33 cellular contexts compared by ENCODE assay signal in genomic region chr9:72598639-72599038, GRCh38.
"Had no signal": no experiment of that assay in that cellular context is flagged by ENCODE, and none has a peak within 500 bp of the region (broad histone marks: within the 10 kb centered on the region; RNA-seq: fewer than 3 reads in every experiment).

No MANE protein-coding gene starts in this region.

- H3K4me1 ChIP-seq: esophagus squamous epithelium, gastroesophageal sphincter had no signal

- H3K36me3 Mint-ChIP-seq: activated CD4-positive, alpha-beta memory T cell treated with anti-CD3 and anti-CD28 coated beads for 36 hours; activated CD8-positive, alpha-beta memory T cell treated with anti-CD3 and anti-CD28 coated beads, Interleukin-2, amount 10 ng/mL, durations not matched to agents 7 days and 5 days; activated naive CD4-positive, alpha-beta T cell treated with anti-CD3 and anti-CD28 coated beads, Interleukin-2, amount 10 ng/mL, durations not matched to agents 7 days and 5 days; activated naive CD4-positive, alpha-beta T cell treated with anti-CD3 and anti-CD28 coated beads, Interleukin-2, amount 50 U/mL, for 72 hours; activated naive CD8-positive, alpha-beta T cell treated with anti-CD3 and anti-CD28 coated beads, Interleukin-2, amount 10 ng/mL, durations not matched to agents 7 days and 5 days; brain had no signal

- ATAC-seq: activated CD4-positive, alpha-beta T cell treated with anti-CD3 and anti-CD28 coated beads for 36 hours; activated CD8-positive, alpha-beta memory T cell treated with anti-CD3 and anti-CD28 coated beads, Interleukin-2, amount 10 ng/mL, durations not matched to agents 7 days and 5 days; activated CD8-positive, alpha-beta T cell treated with anti-CD3 and anti-CD28 coated beads, Interleukin-2, amount 10 ng/mL, durations not matched to agents 7 days and 5 days; activated naive CD4-positive, alpha-beta T cell treated with anti-CD3 and anti-CD28 coated beads, Interleukin-2, amount 50 U/mL, for 72 hours; effector memory CD8-positive, alpha-beta T cell; gastroesophageal sphincter; T-helper 17 cell had no signal

- H3K27ac ChIP-seq: ascending aorta, coronary artery, epithelial cell of prostate, esophagus squamous epithelium, gastroesophageal sphincter had no signal

- DNase-seq: activated CD4-positive, alpha-beta memory T cell treated with anti-CD3 and anti-CD28 coated beads for 36 hours; activated CD4-positive, alpha-beta T cell treated with anti-CD3 and anti-CD28 coated beads for 36 hours; activated CD4-positive, alpha-beta T cell treated with anti-CD3 and anti-CD28 coated beads, Interleukin-2, amount 10 ng/mL, durations not matched to agents 24 days and 14 days; activated CD4-positive, CD25-positive, alpha-beta regulatory T cell; activated CD4-positive, CD25-positive, alpha-beta regulatory T cell treated with anti-CD3 and anti-CD28 coated beads, Interleukin-2, amount 50 U/mL, for 72 hours; activated CD8-positive, alpha-beta memory T cell treated with anti-CD3 and anti-CD28 coated beads, Interleukin-2, amount 10 ng/mL, durations not matched to agents 7 days and 5 days; activated CD8-positive, alpha-beta memory T cell treated with anti-CD3 and anti-CD28 coated beads, Interleukin-2, amount 50 U/mL, for 4 hours; activated CD8-positive, alpha-beta T cell treated with anti-CD3 and anti-CD28 coated beads, Interleukin-2, amount 10 ng/mL, durations not matched to agents 7 days and 5 days; activated gamma-delta T cell; activated naive CD4-positive, alpha-beta T cell; activated naive CD4-positive, alpha-beta T cell treated with anti-CD3 and anti-CD28 coated beads, Interleukin-2, amount 10 ng/mL, durations not matched to agents 7 days and 5 days; activated naive CD8-positive, alpha-beta T cell treated with anti-CD3 and anti-CD28 coated beads, Interleukin-2, amount 10 ng/mL, durations not matched to agents 7 days and 5 days; activated T-cell treated with anti-CD3 and anti-CD28 coated beads, Interleukin-2, amount 50 U/mL, for 1 hour; activated T-cell treated with anti-CD3 and anti-CD28 coated beads, Interleukin-2, amount 50 U/mL, for 48 hours; effector CD4-positive, alpha-beta T cell; effector memory CD8-positive, alpha-beta T cell; esophagus squamous epithelium; foreskin melanocyte; heart right ventricle; T-helper 1 cell; T-helper 17 cell; T1000 had no signal

- H3K27ac Mint-ChIP-seq: activated CD4-positive, alpha-beta memory T cell treated with anti-CD3 and anti-CD28 coated beads for 36 hours; activated CD4-positive, alpha-beta T cell treated with anti-CD3 and anti-CD28 coated beads for 36 hours; activated CD4-positive, alpha-beta T cell treated with anti-CD3 and anti-CD28 coated beads, Interleukin-2, amount 10 ng/mL, durations not matched to agents 24 days and 14 days; activated CD8-positive, alpha-beta memory T cell treated with anti-CD3 and anti-CD28 coated beads, Interleukin-2, amount 10 ng/mL, durations not matched to agents 7 days and 5 days; activated CD8-positive, alpha-beta T cell treated with anti-CD3 and anti-CD28 coated beads, Interleukin-2, amount 10 ng/mL, durations not matched to agents 7 days and 5 days; activated naive CD4-positive, alpha-beta T cell treated with anti-CD3 and anti-CD28 coated beads, Interleukin-2, amount 10 ng/mL, durations not matched to agents 7 days and 5 days; activated naive CD4-positive, alpha-beta T cell treated with anti-CD3 and anti-CD28 coated beads, Interleukin-2, amount 50 U/mL, for 72 hours; activated naive CD8-positive, alpha-beta T cell treated with anti-CD3 and anti-CD28 coated beads, Interleukin-2, amount 10 ng/mL, durations not matched to agents 7 days and 5 days; dendritic cell treated with granulocyte-macrophage colony-stimulating factor and Interleukin-4, amounts not matched to agents 40 ng/mL and 50 ng/mL, for 4 days; effector memory CD8-positive, alpha-beta T cell; T-helper 2 cell treated with Interferon-gamma antibody and Interleukin-4, amounts not matched to agents 5 μg/mL and 100 μg/mL, for 36 hours had no signal

- H3K4me3 Mint-ChIP-seq: activated CD4-positive, alpha-beta memory T cell treated with anti-CD3 and anti-CD28 coated beads for 36 hours; activated CD4-positive, alpha-beta T cell treated with anti-CD3 and anti-CD28 coated beads for 36 hours; activated CD4-positive, alpha-beta T cell treated with anti-CD3 and anti-CD28 coated beads, Interleukin-2, amount 10 ng/mL, durations not matched to agents 24 days and 14 days; activated CD8-positive, alpha-beta memory T cell treated with anti-CD3 and anti-CD28 coated beads, Interleukin-2, amount 10 ng/mL, durations not matched to agents 7 days and 5 days; activated CD8-positive, alpha-beta T cell treated with anti-CD3 and anti-CD28 coated beads, Interleukin-2, amount 10 ng/mL, durations not matched to agents 7 days and 5 days; activated naive CD4-positive, alpha-beta T cell treated with anti-CD3 and anti-CD28 coated beads, Interleukin-2, amount 10 ng/mL, durations not matched to agents 7 days and 5 days; activated naive CD8-positive, alpha-beta T cell treated with anti-CD3 and anti-CD28 coated beads, Interleukin-2, amount 10 ng/mL, durations not matched to agents 7 days and 5 days; activated T-helper 1 cell treated with anti-CD3 and anti-CD28 coated beads, Interleukin-12 subunit alpha, Interleukin-12 subunit beta, Interleukin-2, Interleukin-4 antibody, amounts not matched to agents 30 ng/mL and 10 ng/mL and 1 ng/mL, durations not matched to agents 14 hours and 24 hours and 36 hours; brain; central memory CD8-positive, alpha-beta T cell; dendritic cell treated with granulocyte-macrophage colony-stimulating factor and Interleukin-4, amounts not matched to agents 40 ng/mL and 50 ng/mL, for 4 days; effector memory CD8-positive, alpha-beta T cell; T-helper 17 cell; T-helper 2 cell treated with Interferon-gamma antibody and Interleukin-4, amounts not matched to agents 5 μg/mL and 100 μg/mL, for 36 hours had no signal

- H3K9me3 Mint-ChIP-seq: activated CD4-positive, alpha-beta memory T cell treated with anti-CD3 and anti-CD28 coated beads for 36 hours; activated CD4-positive, alpha-beta T cell treated with anti-CD3 and anti-CD28 coated beads, Interleukin-2, amount 10 ng/mL, durations not matched to agents 24 days and 14 days; activated naive CD4-positive, alpha-beta T cell treated with anti-CD3 and anti-CD28 coated beads, Interleukin-2, amount 10 ng/mL, durations not matched to agents 7 days and 5 days; activated naive CD4-positive, alpha-beta T cell treated with anti-CD3 and anti-CD28 coated beads, Interleukin-2, amount 50 U/mL, for 72 hours; activated naive CD8-positive, alpha-beta T cell treated with anti-CD3 and anti-CD28 coated beads, Interleukin-2, amount 10 ng/mL, durations not matched to agents 7 days and 5 days; activated T-helper 1 cell treated with anti-CD3 and anti-CD28 coated beads, Interleukin-12 subunit alpha, Interleukin-12 subunit beta, Interleukin-2, Interleukin-4 antibody, amounts not matched to agents 30 ng/mL and 10 ng/mL and 1 ng/mL, durations not matched to agents 14 hours and 24 hours and 36 hours; central memory CD8-positive, alpha-beta T cell; dendritic cell treated with granulocyte-macrophage colony-stimulating factor and Interleukin-4, amounts not matched to agents 40 ng/mL and 50 ng/mL, for 4 days; effector memory CD8-positive, alpha-beta T cell; T-helper 2 cell treated with Interferon-gamma antibody and Interleukin-4, amounts not matched to agents 5 μg/mL and 100 μg/mL, for 36 hours had no signal

- H3K4me1 Mint-ChIP-seq: brain; central memory CD8-positive, alpha-beta T cell had no signal

- H3K36me3 ChIP-seq: ascending aorta, esophagus squamous epithelium, gastroesophageal sphincter, heart right ventricle had no signal

- H3K27me3 ChIP-seq: ascending aorta, esophagus squamous epithelium, gastroesophageal sphincter, heart right ventricle had no signal

- FAIRE-seq: bronchial epithelial cell had no signal

- H3K4me3 ChIP-seq: ascending aorta, coronary artery, esophagus squamous epithelium, gastroesophageal sphincter, heart right ventricle had no signal

- H3K27me3 Mint-ChIP-seq: activated CD4-positive, alpha-beta memory T cell treated with anti-CD3 and anti-CD28 coated beads for 36 hours; central memory CD8-positive, alpha-beta T cell; dendritic cell treated with granulocyte-macrophage colony-stimulating factor and Interleukin-4, amounts not matched to agents 40 ng/mL and 50 ng/mL, for 4 days had no signal

- H3K9me3 ChIP-seq: ascending aorta, esophagus squamous epithelium, gastroesophageal sphincter, heart right ventricle had no signal
